Comparison of ENCODE assay signal across 30 cellular contexts in the genomic region with DNA sequence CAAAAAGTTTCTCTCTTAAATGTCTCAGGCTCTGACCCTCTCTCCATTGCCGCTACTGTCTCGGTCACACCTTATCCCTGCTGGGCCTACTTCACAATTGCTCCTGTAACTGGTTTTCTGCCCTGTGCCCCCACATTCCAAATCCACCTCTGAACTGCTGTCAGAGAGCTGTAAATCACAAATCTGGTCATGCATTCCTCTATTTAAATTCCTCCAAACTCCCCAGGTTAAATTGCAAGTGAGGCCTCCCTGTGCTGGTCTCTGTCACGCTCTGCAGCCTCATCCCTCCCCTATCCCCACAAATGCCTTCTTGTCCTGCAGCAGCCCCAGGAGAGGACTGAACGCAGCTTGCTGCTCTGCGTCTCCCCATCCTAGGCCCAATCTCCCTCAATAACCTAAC.
"Had no signal": no experiment of that assay in that cellular context is flagged by ENCODE, and none has a peak within 500 bp of the region (broad histone marks: within the 10 kb centered on the region; RNA-seq: fewer than 3 reads in every experiment).

No MANE protein-coding gene starts in this region.

- H3K27me3 Mint-ChIP-seq: activated CD4-positive, alpha-beta T cell treated with anti-CD3 and anti-CD28 coated beads for 36 hours; activated CD4-positive, alpha-beta T cell treated with anti-CD3 and anti-CD28 coated beads, Interleukin-2, amount 10 ng/mL, durations not matched to agents 7 days and 5 days; activated naive CD4-positive, alpha-beta T cell treated with anti-CD3 and anti-CD28 coated beads, Interleukin-2, amount 50 U/mL, for 24 hours had no signal

- H3K4me1 ChIP-seq: adrenal gland, body of pancreas, breast epithelium, SJCRH30 had no signal

- H3K4me1 Mint-ChIP-seq: activated CD4-positive, alpha-beta T cell treated with anti-CD3 and anti-CD28 coated beads for 36 hours; activated CD4-positive, alpha-beta T cell treated with anti-CD3 and anti-CD28 coated beads, Interleukin-2, amount 10 ng/mL, durations not matched to agents 7 days and 5 days; activated naive CD4-positive, alpha-beta T cell treated with anti-CD3 and anti-CD28 coated beads, Interleukin-2, amount 50 U/mL, for 24 hours had no signal

- H3K27ac Mint-ChIP-seq: activated CD4-positive, alpha-beta T cell treated with anti-CD3 and anti-CD28 coated beads for 36 hours; activated CD4-positive, alpha-beta T cell treated with anti-CD3 and anti-CD28 coated beads, Interleukin-2, amount 10 ng/mL, durations not matched to agents 7 days and 5 days; activated CD8-positive, alpha-beta T cell treated with anti-CD3 and anti-CD28 coated beads, Interleukin-2, amount 10 ng/mL, durations not matched to agents 7 days and 5 days; activated naive CD4-positive, alpha-beta T cell treated with anti-CD3 and anti-CD28 coated beads, Interleukin-2, amount 50 U/mL, for 24 hours; activated T-cell treated with anti-CD3 and anti-CD28 coated beads, Interleukin-2, amount 50 U/mL, for 24 hours; activated T-helper 2 cell treated with anti-CD3 and anti-CD28 coated beads, Interferon-gamma antibody, Interleukin-2, Interleukin-4, amounts not matched to agents 10 μg/mL and 5 μg/mL and 100 μg/mL, durations not matched to agents 14 hours and 24 hours and 36 hours; T-helper 1 cell treated with Interleukin-12 subunit alpha and Interleukin-12 subunit beta and Interleukin-4 antibody, amounts not matched to agents 30 μg/mL and 1 μg/mL, for 36 hours; T-helper 2 cell treated with Interferon-gamma antibody and Interleukin-4, amounts not matched to agents 5 μg/mL and 100 μg/mL, for 36 hours had no signal

- H3K9me3 Mint-ChIP-seq: activated CD4-positive, alpha-beta T cell treated with anti-CD3 and anti-CD28 coated beads, Interleukin-2, amount 10 ng/mL, durations not matched to agents 7 days and 5 days; activated naive CD4-positive, alpha-beta T cell treated with anti-CD3 and anti-CD28 coated beads, Interleukin-2, amount 50 U/mL, for 24 hours; activated T-cell treated with anti-CD3 and anti-CD28 coated beads, Interleukin-2, amount 50 U/mL, for 24 hours; activated T-helper 2 cell treated with anti-CD3 and anti-CD28 coated beads, Interferon-gamma antibody, Interleukin-2, Interleukin-4, amounts not matched to agents 10 μg/mL and 5 μg/mL and 100 μg/mL, durations not matched to agents 14 hours and 24 hours and 36 hours; T-helper 1 cell treated with Interleukin-12 subunit alpha and Interleukin-12 subunit beta and Interleukin-4 antibody, amounts not matched to agents 30 μg/mL and 1 μg/mL, for 36 hours; T-helper 2 cell treated with Interferon-gamma antibody and Interleukin-4, amounts not matched to agents 5 μg/mL and 100 μg/mL, for 36 hours had no signal

- H3K27me3 ChIP-seq: adrenal gland, body of pancreas, breast epithelium, SJCRH30 had no signal

- H3K36me3 ChIP-seq: adrenal gland, breast epithelium, SJCRH30 had no signal

- ATAC-seq: activated CD4-positive, alpha-beta T cell treated with anti-CD3 and anti-CD28 coated beads for 36 hours; activated CD4-positive, CD25-positive, alpha-beta regulatory T cell treated with anti-CD3 and anti-CD28 coated beads, Interleukin-2, amount 50 U/mL, for 24 hours; activated CD8-positive, alpha-beta T cell treated with anti-CD3 and anti-CD28 coated beads, Interleukin-2, amount 10 ng/mL, durations not matched to agents 7 days and 5 days; body of pancreas; Panc1 had no signal

- H3K4me3 Mint-ChIP-seq: activated CD4-positive, alpha-beta T cell treated with anti-CD3 and anti-CD28 coated beads for 36 hours; activated CD4-positive, alpha-beta T cell treated with anti-CD3 and anti-CD28 coated beads, Interleukin-2, amount 10 ng/mL, durations not matched to agents 7 days and 5 days; activated CD8-positive, alpha-beta T cell treated with anti-CD3 and anti-CD28 coated beads, Interleukin-2, amount 10 ng/mL, durations not matched to agents 7 days and 5 days; activated naive CD4-positive, alpha-beta T cell treated with anti-CD3 and anti-CD28 coated beads, Interleukin-2, amount 50 U/mL, for 24 hours; activated T-cell treated with anti-CD3 and anti-CD28 coated beads, Interleukin-2, amount 50 U/mL, for 24 hours; T-helper 1 cell treated with Interleukin-12 subunit alpha and Interleukin-12 subunit beta and Interleukin-4 antibody, amounts not matched to agents 30 μg/mL and 1 μg/mL, for 36 hours; T-helper 2 cell treated with Interferon-gamma antibody and Interleukin-4, amounts not matched to agents 5 μg/mL and 100 μg/mL, for 36 hours had no signal

- FAIRE-seq: astrocyte, TTC549 had no signal

- H3K9me3 ChIP-seq: body of pancreas, breast epithelium, SJCRH30 had no signal

- H3K4me3 ChIP-seq: adrenal gland, body of pancreas, breast epithelium, SJCRH30, SK-N-MC had no signal

- H3K36me3 Mint-ChIP-seq: activated naive CD4-positive, alpha-beta T cell treated with anti-CD3 and anti-CD28 coated beads, Interleukin-2, amount 50 U/mL, for 24 hours had no signal

- DNase-seq: activated CD4-positive, alpha-beta T cell treated with anti-CD3 and anti-CD28 coated beads for 36 hours; activated CD4-positive, alpha-beta T cell treated with anti-CD3 and anti-CD28 coated beads, Interleukin-2, amount 10 ng/mL, durations not matched to agents 7 days and 5 days; activated CD4-positive, alpha-beta T cell treated with anti-CD3 and anti-CD28 coated beads, Interleukin-2, amount 50 U/mL, for 48 hours; activated CD8-positive, alpha-beta T cell treated with anti-CD3 and anti-CD28 coated beads, Interleukin-2, amount 10 ng/mL, durations not matched to agents 7 days and 5 days; activated gamma-delta T cell; activated naive CD4-positive, alpha-beta T cell treated with Interleukin-2 at 50 U/mL for 16 hours; activated T-cell treated with anti-CD3 and anti-CD28 coated beads, Interleukin-2, amount 50 U/mL, for 24 hours; adrenal gland; body of pancreas; NCI-H1048; NCI-H1105 treated with DMSO at 0.1 percent for 48 hours; NCI-H1436; NCI-H1694; NCI-H1930; NCI-H2081 treated with DMSO at 0.1 percent for 48 hours; NCI-H226; NCI-H446 treated with DMSO at 0.1 percent for 48 hours; NCI-H524 treated with DMSO at 0.1 percent for 48 hours; SHP77; SJCRH30 had no signal

- H3K27ac ChIP-seq: adrenal gland, body of pancreas, breast epithelium, SJCRH30, SK-N-MC had no signal
